21 cellular contexts compared by ENCODE assay signal in genomic region chr11:114150671-114151070, GRCh38.
A peak's percentile ranks its signal among the peaks of the same experiment; 100 is the strongest.
DNase-seq lines count a peak whose midpoint lies in the region; ATAC-seq and TF ChIP-seq lines count a peak whose summit lies in the region.
"Had no signal": no experiment of that assay in that cellular context is flagged by ENCODE, and none has a peak within 500 bp of the region (broad histone marks: within the 10 kb centered on the region; RNA-seq: fewer than 3 reads in every experiment).

No MANE protein-coding gene starts in this region.

- H3K27ac ChIP-seq in A673 (ENCODE audit: low read depth, low read length, poor library complexity, severe bottlenecking) (peak overlapping the region; percentile 86), ascending aorta (peak overlapping the region; percentile 92 to 99), right lobe of liver (peak overlapping the region in 2 of 3 donors; percentile 30 to 98), stomach (peak overlapping the region in 4 of 5 donors; percentile 92 to 99 (median 96)), testis (no peak overlapping the region)
- H3K27ac ChIP-seq: colonic mucosa had no signal

- no peak overlapping the region for H3K4me3 Mint-ChIP-seq in Calu3 (ENCODE audit: low read depth, unreplicated experiment)
- H3K4me3 Mint-ChIP-seq: activated CD4-positive, alpha-beta T cell treated with anti-CD3 and anti-CD28 coated beads, Interleukin-2, amount 10 ng/mL, durations not matched to agents 24 days and 14 days; activated naive CD4-positive, alpha-beta T cell treated with anti-CD3 and anti-CD28 coated beads for 36 hours; CD4-positive, CD25-positive, alpha-beta regulatory T cell had no signal

- intact Hi-C loops in A673 (cut with micrococcal nuclease; ENCODE audit: unreplicated experiment) (no loop called here), ascending aorta (cut with DNase I) (no loop called here), right lobe of liver (cut with DNase I) (loop anchor here in 1 of 2 donors (10.0 kb wide), 1 partner anchor 86 kb away; no protein-coding TSS in a partner anchor), stomach (cut with DNase I; ENCODE audit: low total_unique reads) (no loop called here), Calu3 (cut with micrococcal nuclease; ENCODE audit: unreplicated experiment) (no loop called here), testis (cut with DNase I; ENCODE audit: low total_unique reads) (no loop called here)

- H3K27me3 Mint-ChIP-seq in Calu3 (ENCODE audit: unreplicated experiment): peaks cover 79% of the 10 kb centered on the region
- H3K27me3 Mint-ChIP-seq: CD4-positive, CD25-positive, alpha-beta regulatory T cell had no signal

- no peaks in the 10 kb centered on the region for H3K9me3 Mint-ChIP-seq in Calu3 (ENCODE audit: low read depth, unreplicated experiment)
- H3K9me3 Mint-ChIP-seq: activated naive CD4-positive, alpha-beta T cell treated with anti-CD3 and anti-CD28 coated beads for 36 hours had no signal

- no peak for TF ChIP-seq POLR2A in right lobe of liver (IDR thresholded peaks at IDR 0.05)
- TF ChIP-seq POLR2A in stomach (IDR thresholded peaks at IDR 0.05): no peak
- TF ChIP-seq POLR2A in testis (IDR thresholded peaks at IDR 0.05): no peak

- H3K4me1 Mint-ChIP-seq in Calu3 (ENCODE audit: low read depth, unreplicated experiment): no peaks in the 10 kb centered on the region

- H3K4me3 ChIP-seq in A673 (ENCODE audit: low read depth, low read length, poor library complexity, severe bottlenecking): no peak overlapping the region
- H3K4me3 ChIP-seq in ascending aorta: no peak overlapping the region
- no peak overlapping the region for H3K4me3 ChIP-seq in right lobe of liver
- H3K4me3 ChIP-seq in stomach: no peak overlapping the region
- H3K4me3 ChIP-seq in testis: no peak overlapping the region
- H3K4me3 ChIP-seq: colonic mucosa had no signal

- TF ChIP-seq CTCF in A673 (conservative IDR thresholded peaks at IDR 0.05; ENCODE audit: low read depth, low read length) (no peak), ascending aorta (IDR thresholded peaks at IDR 0.05) (no peak), right lobe of liver (IDR thresholded peaks at IDR 0.05) (no peak), stomach (IDR thresholded peaks at IDR 0.05) (no peak), Calu3 (IDR thresholded peaks at IDR 0.05; ENCODE audit: unreplicated experiment) (no peak), testis (IDR thresholded peaks at IDR 0.05) (no peak)

- POLR2A ChIA-PET in A673 (lab: Charles Lee; ENCODE audit: low non-redundant PET): no interaction called here

- no peaks in the 10 kb centered on the region for H3K27me3 ChIP-seq in A673 (replicated peaks; ENCODE audit: insufficient read depth, low read depth, low read length, poor library complexity)
- H3K27me3 ChIP-seq in ascending aorta: no peaks in the 10 kb centered on the region
- no peaks in the 10 kb centered on the region for H3K27me3 ChIP-seq in right lobe of liver
- H3K27me3 ChIP-seq in stomach: no peaks in the 10 kb centered on the region
- H3K27me3 ChIP-seq in testis: no peaks in the 10 kb centered on the region
- H3K27me3 ChIP-seq: colonic mucosa had no signal

- H3K9me3 ChIP-seq in A673 (ENCODE audit: low read depth, low read length, poor library complexity, severe bottlenecking) (no peaks in the 10 kb centered on the region), ascending aorta (no peaks in the 10 kb centered on the region), right lobe of liver (no peaks in the 10 kb centered on the region), stomach (no peaks in the 10 kb centered on the region), testis (no peaks in the 10 kb centered on the region)
- H3K9me3 ChIP-seq: colonic mucosa had no signal

- peaks cover 60% of the 10 kb centered on the region for H3K4me1 ChIP-seq in A673 (ENCODE audit: insufficient read depth, low read length, poor library complexity, severe bottlenecking)
- peaks cover 56 to 93% of the 10 kb centered on the region in 2 donors for H3K4me1 ChIP-seq in ascending aorta
- H3K4me1 ChIP-seq in right lobe of liver: peaks cover 0 to 91% (median 41%) of the 10 kb centered on the region in 4 donors
- H3K4me1 ChIP-seq in stomach: peaks cover 64 to 99% (median 89%) of the 10 kb centered on the region in 4 donors
- H3K4me1 ChIP-seq in testis: peaks cover 39% of the 10 kb centered on the region
- H3K4me1 ChIP-seq: colonic mucosa had no signal

- CTCF ChIA-PET in A673 (lab: Charles Lee) (no interaction called here), Calu3 (lab: Charles Lee) (no interaction called here)

- H3K36me3 Mint-ChIP-seq in Calu3 (ENCODE audit: insufficient read depth, unreplicated experiment): no peaks in the 10 kb centered on the region
- H3K36me3 Mint-ChIP-seq: CD4-positive, CD25-positive, alpha-beta regulatory T cell had no signal

- BruUV-seq in A673 (replicated peaks; lab: Mats Ljungman, UMichigan) (no TSS peak), Calu3 (replicated peaks; lab: Mats Ljungman, UMichigan) (no TSS peak)

- no peaks in the 10 kb centered on the region for H3K36me3 ChIP-seq in A673 (ENCODE audit: insufficient read depth, low read length, poor library complexity, severe bottlenecking)
- peaks cover 1 to 27% of the 10 kb centered on the region in 2 donors for H3K36me3 ChIP-seq in ascending aorta
- no peaks in the 10 kb centered on the region for H3K36me3 ChIP-seq in right lobe of liver
- peaks cover 0 to 6% (median 3%) of the 10 kb centered on the region in 4 donors for H3K36me3 ChIP-seq in stomach
- no peaks in the 10 kb centered on the region for H3K36me3 ChIP-seq in testis (ENCODE audit: low read depth, missing control alignments)
- H3K36me3 ChIP-seq: colonic mucosa had no signal

- no peak for TF ChIP-seq EP300 in stomach (IDR thresholded peaks at IDR 0.05)

- H3K27ac Mint-ChIP-seq in Calu3 (ENCODE audit: unreplicated experiment): no peak overlapping the region
- H3K27ac Mint-ChIP-seq: activated CD4-positive, alpha-beta T cell treated with anti-CD3 and anti-CD28 coated beads, Interleukin-2, amount 10 ng/mL, durations not matched to agents 24 days and 14 days; activated naive CD4-positive, alpha-beta T cell treated with anti-CD3 and anti-CD28 coated beads for 36 hours had no signal

- ATAC-seq in right lobe of liver (no peak), GM21529 (IDR thresholded peaks at IDR 0.05; ENCODE audit: unreplicated experiment) (no peak)

- DNase-seq in A673 (ENCODE audit: low spot score) (no peak), ascending aorta (ENCODE audit: low spot score in 2 of 2) (no peak), right lobe of liver (no peak), stomach (peak; percentile 77), NCI-H526 (lab: John Stamatoyannopoulos, UW) (no peak), Calu3 (no peak), testis (no peak)
- DNase-seq: activated CD4-positive, alpha-beta T cell treated with anti-CD3 and anti-CD28 coated beads, Interleukin-2, amount 10 ng/mL, durations not matched to agents 24 days and 14 days; activated naive CD4-positive, alpha-beta T cell treated with anti-CD3 and anti-CD28 coated beads for 36 hours; CD4-positive, CD25-positive, alpha-beta regulatory T cell; colonic mucosa; H7; Karpas-422; kidney; midbrain; NCI-H1048; NCI-H2107; NCI-H510A; retina; stimulated activated naive CD4-positive, alpha-beta T cell treated with Interleukin-2 at 50 U/mL for 16 hours had no signal

- 53% methylated on average over 6 of the region's 6 CpGs for WGBS in right lobe of liver (ENCODE audit: insufficient coverage, low coverage, low lambda C conversion rate, missing lambda C conversion rate)
- 36 to 59% (median 42%) methylated on average over 6 of the region's 6 CpGs for WGBS in stomach, 5 donors
- 86 to 92% methylated on average over 6 of the region's 6 CpGs for WGBS in testis, 2 donors

Comparison
In these comparisons a context has a peak if more than half of its experiments do, and no peak if none do; other contexts are left out.
1. H3K27ac ChIP-seq: peak in A673 (single experiment), ascending aorta (2 of 2), right lobe of liver (2 of 3) and stomach (4 of 5); none in testis (0 of 2).